ENCODE assay signal across 12 cellular contexts in the genomic region with DNA sequence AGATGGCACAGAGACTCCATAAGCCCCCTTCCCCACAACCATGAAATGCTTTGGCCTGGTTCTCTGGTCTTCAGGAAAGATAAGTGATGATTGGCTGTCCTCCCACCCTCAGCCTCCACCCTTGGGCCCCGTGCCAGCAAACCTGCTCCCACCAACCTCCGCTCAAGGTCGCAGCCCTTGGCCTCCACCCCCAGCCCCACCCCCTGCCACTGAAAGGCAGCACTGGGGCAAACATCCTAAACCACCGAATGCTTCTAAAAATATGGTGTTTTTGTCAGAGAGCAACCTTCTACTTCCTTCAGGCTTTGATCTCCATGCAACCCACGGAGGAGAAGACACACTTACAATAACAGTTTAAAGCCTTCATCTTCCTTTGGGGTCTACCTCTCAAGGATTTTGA. TPM values are rescaled to one million over a fixed set of nuclear protein-coding genes. Genes with fewer than 3 reads are reported as not detected.
DNase-seq lines count a peak whose midpoint lies in the region; ATAC-seq and TF ChIP-seq lines count a peak whose summit lies in the region.
"Had no signal": no experiment of that assay in that cellular context is flagged by ENCODE, and none has a peak within 500 bp of the region (broad histone marks: within the 10 kb centered on the region; RNA-seq: fewer than 3 reads in every experiment).

No MANE protein-coding gene starts in this region.

- no peak overlapping the region for H3K9ac ChIP-seq in neural progenitor cell

- peaks cover 44% of the 10 kb centered on the region for H3K4me1 Mint-ChIP-seq in T-helper 2 cell treated with Interferon-gamma antibody and Interleukin-4, amounts not matched to agents 5 μg/mL and 100 μg/mL, for 36 hours (ENCODE audit: low read depth)
- H3K4me1 Mint-ChIP-seq in IgD-negative memory B cell (peaks cover 8 to 19% (median 9%) of the 10 kb centered on the region in 3 donors), neural progenitor cell (peaks cover 28% of the 10 kb centered on the region)

- no peak overlapping the region for H3K4me2 ChIP-seq in neural progenitor cell

- peak overlapping the region; percentile 41 for H3K27ac Mint-ChIP-seq in T-helper 2 cell treated with Interferon-gamma antibody and Interleukin-4, amounts not matched to agents 5 μg/mL and 100 μg/mL, for 36 hours
- peak overlapping the region in 2 of 3 donors; percentile 11 to 59 for H3K27ac Mint-ChIP-seq in IgD-negative memory B cell
- peak overlapping the region; percentile 40 for H3K27ac Mint-ChIP-seq in neural progenitor cell

- peaks cover 13% of the 10 kb centered on the region for H3K4me1 ChIP-seq in neural progenitor cell

- H3K9me3 Mint-ChIP-seq in T-helper 2 cell treated with Interferon-gamma antibody and Interleukin-4, amounts not matched to agents 5 μg/mL and 100 μg/mL, for 36 hours, result no peaks in the 10 kb centered on the region
- H3K9me3 Mint-ChIP-seq in IgD-negative memory B cell, result no peaks in the 10 kb centered on the region
- H3K9me3 Mint-ChIP-seq in neural progenitor cell, result peaks cover 2% of the 10 kb centered on the region

- no peaks in the 10 kb centered on the region for H3K36me3 ChIP-seq in neural progenitor cell

- H3F3A ChIP-seq in neural progenitor cell (ENCODE audit: low read depth), result no peaks in the 10 kb centered on the region

- H3K27me3 ChIP-seq in neural progenitor cell, result no peaks in the 10 kb centered on the region
- H3K27me3 ChIP-seq: body of pancreas had no signal

- H3K36me3 Mint-ChIP-seq in T-helper 2 cell treated with Interferon-gamma antibody and Interleukin-4, amounts not matched to agents 5 μg/mL and 100 μg/mL, for 36 hours (ENCODE audit: low read depth), result no peaks in the 10 kb centered on the region
- H3K36me3 Mint-ChIP-seq in IgD-negative memory B cell (no peaks in the 10 kb centered on the region), neural progenitor cell (no peaks in the 10 kb centered on the region)

- no peaks in the 10 kb centered on the region for H3K9me3 ChIP-seq in neural progenitor cell (ENCODE audit: low read depth)
- H3K9me3 ChIP-seq: body of pancreas had no signal

- no peak for DNase-seq in T-helper 2 cell treated with Interferon-gamma antibody and Interleukin-4, amounts not matched to agents 5 μg/mL and 100 μg/mL, for 36 hours (ENCODE audit: low spot score)
- DNase-seq in T-helper 2 cell (no peak), activated T-helper 1 cell treated with Interleukin-2 at 50 U/mL for 16 hours (ENCODE audit: low read depth) (peak; percentile 59), neural progenitor cell (ENCODE audit: low spot score) (no peak), T1000 (lab: John Stamatoyannopoulos, UW) (no peak), HUDEP-2 (lab: John Stamatoyannopoulos, UW; ENCODE audit: unreplicated experiment in 76 of 76) (no peak)
- DNase-seq: body of pancreas, NCI-H1694, NCI-H69 had no signal

- no peaks in the 10 kb centered on the region for H3K79me2 ChIP-seq in neural progenitor cell (ENCODE audit: low read depth)

- peaks cover 69% of the 10 kb centered on the region for H3K27me3 Mint-ChIP-seq in T-helper 2 cell treated with Interferon-gamma antibody and Interleukin-4, amounts not matched to agents 5 μg/mL and 100 μg/mL, for 36 hours (ENCODE audit: low read depth)
- no peaks in the 10 kb centered on the region for H3K27me3 Mint-ChIP-seq in IgD-negative memory B cell
- H3K27me3 Mint-ChIP-seq in neural progenitor cell (ENCODE audit: insufficient read depth, low read depth), result peaks cover 4% of the 10 kb centered on the region

- no peak for ATAC-seq in HG02852 (IDR thresholded peaks at IDR 0.05; ENCODE audit: unreplicated experiment)
- ATAC-seq: body of pancreas, left lobe of liver had no signal

- TF ChIP-seq CTCF in neural progenitor cell (IDR thresholded peaks at IDR 0.05), result no peak

- no peaks in the 10 kb centered on the region for H4K20me1 ChIP-seq in neural progenitor cell (ENCODE audit: low read depth)

- H2AFZ ChIP-seq in neural progenitor cell (replicated peaks), result no peak overlapping the region

- no peak overlapping the region for H3K4me3 ChIP-seq in neural progenitor cell
- H3K4me3 ChIP-seq: body of pancreas had no signal

- H3K4me3 Mint-ChIP-seq in T-helper 2 cell treated with Interferon-gamma antibody and Interleukin-4, amounts not matched to agents 5 μg/mL and 100 μg/mL, for 36 hours, result peak overlapping the region; percentile 40
- H3K4me3 Mint-ChIP-seq in IgD-negative memory B cell (peak overlapping the region in 1 of 4 donors; percentile 31), neural progenitor cell (no peak overlapping the region)

- H3K27ac ChIP-seq in neural progenitor cell, result no peak overlapping the region
- H3K27ac ChIP-seq: body of pancreas had no signal

RNA-seq across cellular contexts. Expression of a gene that starts 24.0 kb away (rescaled TPM):
- polyA plus RNA-seq in IgD-negative memory B cell, result 41.7 TPM
- 0.73 and 1.8 TPM in 2 replicates for total RNA-seq in neural progenitor cell (ENCODE audit: low replicate concordance)
